In the genomic region with DNA sequence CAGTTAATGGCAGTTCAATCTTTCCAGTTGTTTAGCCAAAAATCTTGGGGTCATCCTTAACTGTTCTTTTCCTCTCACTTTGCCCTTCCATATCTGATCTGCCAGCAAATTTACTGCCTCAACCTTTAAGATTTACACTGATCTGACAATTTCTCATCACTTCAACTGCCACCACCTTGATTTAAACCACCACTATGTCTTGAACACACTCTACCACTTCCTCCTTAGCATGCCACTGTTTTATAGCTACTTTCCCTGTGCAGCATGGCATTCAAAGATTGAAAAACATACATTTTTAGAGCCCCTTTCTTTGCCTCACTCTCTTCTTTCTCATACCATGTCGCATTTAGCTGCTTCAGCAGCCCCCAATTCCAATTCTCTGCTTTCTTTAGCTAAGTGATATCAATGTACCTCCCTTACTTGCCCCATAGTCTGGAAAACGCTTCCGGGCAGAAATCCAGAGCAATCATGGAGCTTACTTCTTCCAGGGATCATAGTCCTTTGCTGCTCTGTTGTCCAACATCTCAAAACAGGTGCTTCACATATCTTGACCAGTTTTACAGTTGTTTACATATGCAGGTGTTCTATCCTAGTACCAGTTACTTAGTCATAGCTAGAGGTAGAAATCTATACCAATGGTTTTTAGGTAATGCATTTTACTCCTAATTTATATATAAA, we compare ENCODE assay signal across 13 cellular contexts. TPM values are rescaled to one million over a fixed set of nuclear protein-coding genes. Genes with fewer than 3 reads are reported as not detected.
DNase-seq lines count a peak whose midpoint lies in the region; ATAC-seq, FAIRE-seq and TF ChIP-seq lines count a peak whose summit lies in the region.
"Had no signal": no experiment of that assay in that cellular context is flagged by ENCODE, and none has a peak within 500 bp of the region (broad histone marks: within the 10 kb centered on the region; RNA-seq: fewer than 3 reads in every experiment).

No MANE protein-coding gene starts in this region.

- H2AFZ ChIP-seq in DND-41 (ENCODE audit: low read depth, low read length) (no peak overlapping the region), GM12878 (ENCODE audit: control insufficient read depth, low read depth, low read length) (peak overlapping the region; percentile 75)

- BruUV-seq in GM12878 (replicated peaks; lab: Mats Ljungman, UMichigan), result no TSS peak

- in situ Hi-C loops in GM12878 (cut with MboI) (no loop called here), GM13977 (cut with MboI; ENCODE audit: low pct_unique_long_range_greater_than_20kb, low sequenced_read_pairs, unreplicated experiment) (no loop called here)

- H3K36me3 Mint-ChIP-seq in osteocyte (ENCODE audit: unreplicated experiment), result peaks cover 56% of the 10 kb centered on the region

- no peak overlapping the region for H3K4me3 Mint-ChIP-seq in osteocyte (ENCODE audit: unreplicated experiment)

- SMC1A ChIA-PET in GM12878 (lab: Charles Lee; ENCODE audit: uncharacterized antibody, unreplicated experiment), result interaction anchor here (0.9 to 1.1 kb wide), 2 partner anchors 9 to 12 kb away, joined by 4 read pairs; no protein-coding TSS in a partner anchor

- H3K27me3 Mint-ChIP-seq in osteocyte (ENCODE audit: unreplicated experiment), result no peaks in the 10 kb centered on the region

- POLR2A ChIA-PET in GM12878 (lab: Charles Lee), result no interaction called here

- H3K27ac ChIP-seq in DND-41 (ENCODE audit: low read length) (peak overlapping the region; percentile 32; the same call in 1 of the 2 replicates), GM12878 (ENCODE audit: control insufficient read depth, insufficient read depth) (peak overlapping the region; percentile 55; the same call in 1 of the 2 replicates), heart right ventricle (peak overlapping the region in 1 of 10 donors; percentile 47)

- H3K9me3 Mint-ChIP-seq in osteocyte (ENCODE audit: unreplicated experiment), result peaks cover 5% of the 10 kb centered on the region

- H3K4me3 ChIP-seq in DND-41 (ENCODE audit: low read depth in 1 of 2, low read length in 2 of 2) (no peak overlapping the region), GM12878 (no peak overlapping the region), heart right ventricle (no peak overlapping the region)

- TF ChIP-seq EP300 in GM12878 (IDR thresholded peaks at IDR 0.05; ENCODE audit: borderline replicate concordance in 1 of 2, control insufficient read depth in 1 of 2, low read depth in 2 of 2, low read length in 2 of 2), result no peak

- no peak overlapping the region for H3K4me2 ChIP-seq in DND-41 (ENCODE audit: insufficient read depth, low read length)
- peak overlapping the region; percentile 47 for H3K4me2 ChIP-seq in GM12878 (ENCODE audit: control insufficient read depth, insufficient read depth)

- RAD21 ChIA-PET in GM12878 (lab: Charles Lee; ENCODE audit: unreplicated experiment), result no interaction called here

- no peak for TF ChIP-seq CTCF in DND-41 (IDR thresholded peaks at IDR 0.05; ENCODE audit: borderline replicate concordance, extremely low read depth, low read length, poor library complexity, severe bottlenecking)
- no peak for TF ChIP-seq CTCF in GM12878 (IDR thresholded peaks at IDR 0.05 in 2 of 3, conservative IDR thresholded peaks at IDR 0.05 in 1 of 3; ENCODE audit: control insufficient read depth in 2 of 3, extremely low read depth in 1 of 3, insufficient read depth in 1 of 3, low read depth in 3 of 3, low read length in 3 of 3)
- TF ChIP-seq CTCF in osteocyte (IDR thresholded peaks at IDR 0.05), result no peak
- TF ChIP-seq CTCF in heart right ventricle (IDR thresholded peaks at IDR 0.05), result no peak
- TF ChIP-seq CTCF in GM13977 (IDR thresholded peaks at IDR 0.05; ENCODE audit: extremely low read depth, insufficient read depth, missing control alignments), result no peak

- WGBS in GM12878 (ENCODE audit: insufficient coverage, insufficient replicate concordance, low lambda C conversion rate, missing lambda C conversion rate), result 100% methylated on average over 3 of the region's 3 CpGs
- 96 to 98% methylated on average over 3 of the region's 3 CpGs for WGBS in heart right ventricle, 2 donors

- ATAC-seq in DND-41 (ENCODE audit: insufficient read depth, low read depth), result peak; percentile 81
- peak; percentile 36 for ATAC-seq in GM19452 (IDR thresholded peaks at IDR 0.05; ENCODE audit: unreplicated experiment)
- peak; percentile 39 for ATAC-seq in HG03196 (IDR thresholded peaks at IDR 0.05; ENCODE audit: unreplicated experiment)
- ATAC-seq in GM12878, result no peak
- no peak for ATAC-seq in GM21723 (IDR thresholded peaks at IDR 0.05; ENCODE audit: unreplicated experiment)
- ATAC-seq in heart right ventricle, result no peak
- ATAC-seq: sciatic nerve had no signal

- H3K9me3 ChIP-seq in DND-41 (ENCODE audit: insufficient read depth, low read length, severe bottlenecking), result peaks cover 8% of the 10 kb centered on the region
- H3K9me3 ChIP-seq in GM12878 (replicated peaks; ENCODE audit: control insufficient read depth, insufficient read depth, low read length), result peaks cover 5% of the 10 kb centered on the region
- H3K9me3 ChIP-seq in heart right ventricle, result peaks cover 0 to 10% (median 0%) of the 10 kb centered on the region in 11 donors

- DNase-seq in DND-41 (no peak), GM12878 (ENCODE audit: low read depth, low spot score) (no peak), osteocyte (ENCODE audit: extremely low spot score, unreplicated experiment) (no peak), heart right ventricle (no peak), GM13977 (ENCODE audit: low spot score) (no peak)
- DNase-seq: glutamatergic neuron, mesendoderm, NCI-H524 treated with DMSO at 0.1 percent for 48 hours had no signal

- CTCF ChIA-PET in GM12878 (lab: Yijun Ruan, JAX), result interaction anchor here (0.6 to 1.6 kb wide), 3 partner anchors 9 to 335 kb away, joined by 3 to 5 read pairs (median 5); no protein-coding TSS in a partner anchor

- no peaks in the 10 kb centered on the region for H3K4me1 Mint-ChIP-seq in osteocyte (ENCODE audit: unreplicated experiment)

- no peak for TF ChIP-seq RAD21 in GM12878 (IDR thresholded peaks at IDR 0.05; ENCODE audit: insufficient read depth, low read depth, low read length)

- H3K27me3 ChIP-seq in DND-41 (ENCODE audit: insufficient read depth, low read length, poor library complexity) (no peaks in the 10 kb centered on the region), GM12878 (replicated peaks in 1 of 2; ENCODE audit: control insufficient read depth in 2 of 2, insufficient read depth in 2 of 2, low read length in 1 of 2) (no peaks in the 10 kb centered on the region), heart right ventricle (no peaks in the 10 kb centered on the region)

- H3K9ac ChIP-seq in DND-41 (ENCODE audit: low read depth, low read length) (no peak overlapping the region), GM12878 (ENCODE audit: control insufficient read depth, insufficient read depth, low read length) (no peak overlapping the region)

- intact Hi-C loops in GM12878 (cut with micrococcal nuclease; ENCODE audit: unreplicated experiment) (no loop called here), heart right ventricle (cut with DNase I) (no loop called here)

- no peak overlapping the region for H3K27ac Mint-ChIP-seq in osteocyte (ENCODE audit: unreplicated experiment)

- TF ChIP-seq POLR2A in GM12878 (IDR thresholded peaks at IDR 0.05; ENCODE audit: low read depth, low read length), result no peak

- peaks cover 23% of the 10 kb centered on the region for H3K79me2 ChIP-seq in DND-41 (ENCODE audit: insufficient read depth, low read length)
- no peaks in the 10 kb centered on the region; the same call in 1 of the 2 replicates for H3K79me2 ChIP-seq in GM12878 (ENCODE audit: control insufficient read depth, insufficient read depth, low read length)

- H3K4me1 ChIP-seq in DND-41 (ENCODE audit: insufficient read depth, low read length) (no peaks in the 10 kb centered on the region; the same call in 1 of the 2 replicates), GM12878 (ENCODE audit: control insufficient read depth, insufficient read depth, low read length) (peaks cover 9% of the 10 kb centered on the region), heart right ventricle (peaks cover 0 to 9% (median 0%) of the 10 kb centered on the region in 9 donors)

- peaks cover 89% of the 10 kb centered on the region for H3K36me3 ChIP-seq in DND-41 (ENCODE audit: insufficient read depth, low read length)
- H3K36me3 ChIP-seq in GM12878 (ENCODE audit: control insufficient read depth in 2 of 2, insufficient read depth in 2 of 2, low read length in 1 of 2), result peaks cover 0 to 8% of the 10 kb centered on the region in 2 experiments; a peak in 1 of 4 replicates
- peaks cover 0 to 84% (median 17%) of the 10 kb centered on the region in 9 donors for H3K36me3 ChIP-seq in heart right ventricle

- FAIRE-seq in GM12878 (lab: Jason Lieb, UNC), result peak; percentile 73
- FAIRE-seq: colon had no signal

- H4K20me1 ChIP-seq in DND-41 (ENCODE audit: insufficient read depth, low read length), result no peaks in the 10 kb centered on the region
- H4K20me1 ChIP-seq in GM12878 (ENCODE audit: control insufficient read depth, insufficient read depth), result no peaks in the 10 kb centered on the region

TF ChIP-seq in GM12878, 131 proteins besides CTCF, POLR2A, EP300 and RAD21 (continues in another document):
- TF ChIP-seq SIX5 (IDR thresholded peaks at IDR 0.05; ENCODE audit: low read depth, low read length, severe bottlenecking) (no peak), MTA2 (IDR thresholded peaks at IDR 0.05; ENCODE audit: low read depth) (no peak)

RNA-seq across cellular contexts. Expression of a gene that starts 10.9 kb away (rescaled TPM):
- total RNA-seq in GM12878 (2013; cell fraction: nucleolus; rRNA removed), result 42.3 and 43.5 TPM in 2 replicates
- total RNA-seq in GM12878 (2014; rRNA removed), result 2.9 and 4.0 TPM in 2 replicates
- total RNA-seq in GM12878 (2014; rRNA removed; fragmentation: Illumina TruSeq; extraction: Trizol), result 3.8 and 4.1 TPM in 2 replicates
- 4.4 and 4.7 TPM in 2 replicates for total RNA-seq in GM12878 (2021)
- 1.4 TPM for polyA plus RNA-seq in GM12878 (2011; ENCODE audit: low read depth)
- polyA plus RNA-seq in GM12878 (2011; rRNA removed), result 3.7 and 5.2 TPM in 2 replicates
- 1.2 and 1.8 TPM in 2 replicates for polyA plus RNA-seq in GM12878 (2011; cell fraction: cytosol; rRNA removed)
- polyA plus RNA-seq in GM12878 (2011; cell fraction: nucleus; rRNA removed), result 5.5 and 6.0 TPM in 2 replicates
- 2.5 and 3.2 TPM in 2 replicates for polyA plus RNA-seq in GM12878 (2012)
- 3.8 and 4.9 TPM in 2 replicates for polyA plus RNA-seq in GM12878 (2014; fragmentation: Illumina TruSeq; extraction: Trizol)
- under 1 TPM; 0.75 to 1.00 TPM for polyA plus RNA-seq in GM12878 (2014; fragmentation: Nextera tagmentation; extraction: Ambion mirVana)
- polyA plus RNA-seq in GM12878 (2014; rRNA removed), result 2.7 and 2.8 TPM in 2 replicates
- polyA plus RNA-seq in GM12878 (2016; fragmentation: Nextera tagmentation; extraction: Ambion mirVana), result 1 to 10 TPM; 2.9 to 3.0 TPM
- polyA minus RNA-seq in GM12878 (2011; rRNA and poly(A)+ RNA removed), result 4.2 and 4.5 TPM in 2 replicates
- polyA minus RNA-seq in GM12878 (2011; cell fraction: cytosol; rRNA and poly(A)+ RNA removed), result 1.1 and 2.1 TPM in 2 replicates
- polyA minus RNA-seq in GM12878 (2011; cell fraction: nucleus; rRNA and poly(A)+ RNA removed), result 6.2 and 9.5 TPM in 2 replicates
- 21.3 and 22.4 TPM in 2 replicates for total RNA-seq in osteocyte
- 1 to 10 TPM; 4.8 to 9.8 (median 5.8) TPM for total RNA-seq in heart right ventricle
- 1 to 10 TPM in 1 of 2 donors, under 1 TPM in 1; 0.99 to 1.6 TPM for polyA plus RNA-seq in heart right ventricle

Comparison
In these comparisons a context has a peak if more than half of its experiments do, and no peak if none do; other contexts are left out.
1. ATAC-seq: peak in DND-41 (single experiment), GM19452 (single experiment) and HG03196 (single experiment); none in GM12878 (single experiment), GM21723 (single experiment) and heart right ventricle (0 of 8).